In the genomic region with DNA sequence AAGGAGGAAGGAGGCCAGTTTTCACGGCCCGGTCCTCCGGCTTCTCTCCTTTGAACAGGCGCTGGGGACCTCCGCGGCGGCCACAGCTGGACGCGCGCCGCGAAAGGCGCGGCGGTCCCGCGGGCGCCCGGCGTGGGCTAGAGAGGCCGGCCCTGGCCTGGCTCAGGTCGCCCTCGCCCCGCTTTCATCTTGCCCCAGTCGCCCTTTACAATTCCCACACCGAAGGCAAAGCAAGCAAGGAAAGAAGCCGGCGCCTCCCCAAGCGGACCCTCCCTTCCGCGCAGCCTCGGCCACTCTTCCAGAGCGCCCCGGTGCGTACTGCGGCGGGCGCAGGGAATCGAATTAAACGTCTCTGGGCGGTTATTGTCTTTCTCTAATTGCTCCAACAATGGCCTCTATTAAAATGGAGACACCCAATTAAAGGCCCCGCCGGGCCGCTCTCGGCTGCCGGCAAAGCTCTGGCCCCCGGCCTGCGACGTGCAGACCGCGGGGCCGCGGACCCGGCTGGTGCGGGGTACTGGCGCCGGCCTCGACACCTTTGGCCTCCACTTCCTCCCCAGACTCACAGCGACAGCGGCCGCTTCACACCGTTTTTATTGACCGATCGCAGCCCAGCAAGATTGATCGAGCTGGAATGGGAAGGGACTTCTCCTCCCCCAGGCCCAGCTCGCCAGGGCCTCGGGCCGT, we compare ENCODE assay signal across 8 cellular contexts. TPM values are rescaled to one million over a fixed set of nuclear protein-coding genes. Genes with fewer than 3 reads are reported as not detected.
DNase-seq lines count a peak whose midpoint lies in the region; ATAC-seq and TF ChIP-seq lines count a peak whose summit lies in the region.

No MANE protein-coding gene starts in this region.

- H3K4me1 Mint-ChIP-seq in naive thymus-derived CD4-positive, alpha-beta T cell, result peaks cover 34 to 61% (median 55%) of the 10 kb centered on the region in 7 donors

- no peak overlapping the region for H3K9ac ChIP-seq in HUES48 (ENCODE audit: low read depth, low read length)

- H3K27me3 Mint-ChIP-seq in naive thymus-derived CD4-positive, alpha-beta T cell, result peaks cover 57 to 67% (median 57%) of the 10 kb centered on the region in 5 donors

- peaks cover 0 to 4% (median 0%) of the 10 kb centered on the region in 11 donors for H3K9me3 Mint-ChIP-seq in naive thymus-derived CD4-positive, alpha-beta T cell

- H3K27ac ChIP-seq in HUES48 (ENCODE audit: low read depth, low read length) (peak overlapping the region; percentile 76), dorsolateral prefrontal cortex (no peak overlapping the region)
- H3K27ac ChIP-seq in naive thymus-derived CD4-positive, alpha-beta T cell (ENCODE audit: low read depth, low read length), result no peak overlapping the region

- no peak for TF ChIP-seq CTCF in AG09309 (IDR thresholded peaks at IDR 0.05; ENCODE audit: control insufficient read depth, insufficient read depth, low read depth, low read length, missing control alignments)
- no peak for TF ChIP-seq CTCF in dorsolateral prefrontal cortex (IDR thresholded peaks at IDR 0.05 in 54 of 56, conservative IDR thresholded peaks at IDR 0.05 in 2 of 56; ENCODE audit: low read depth in 1 of 56, partially characterized antibody in 56 of 56)

- POLR2A ChIA-PET in naive thymus-derived CD4-positive, alpha-beta T cell (lab: Charles Lee), result interaction anchor here (0.8 to 2.7 kb wide), 2 partner anchors 10 to 11 kb away, joined by 4 to 11 read pairs; no protein-coding TSS in a partner anchor

- H3K27ac Mint-ChIP-seq in naive thymus-derived CD4-positive, alpha-beta T cell, result peak overlapping the region in 1 of 9 donors; percentile 29

- ATAC-seq in naive thymus-derived CD4-positive, alpha-beta T cell, result no peak
- ATAC-seq in HG03521 (IDR thresholded peaks at IDR 0.05; ENCODE audit: unreplicated experiment), result no peak
- ATAC-seq in HG03439 (IDR thresholded peaks at IDR 0.05; ENCODE audit: unreplicated experiment), result no peak

- intact Hi-C loops in dorsolateral prefrontal cortex (cut with DNase I), result no loop called here
- intact Hi-C loops in naive thymus-derived CD4-positive, alpha-beta T cell (cut with micrococcal nuclease), result loop anchor here (1.0 to 10.0 kb wide), 10 partner anchors 9 to 1252 kb away; a partner anchor contains a TSS

- no peaks in the 10 kb centered on the region for H3K9me3 ChIP-seq in HUES48 (ENCODE audit: control insufficient read depth, insufficient read depth, low read length)
- no peaks in the 10 kb centered on the region for H3K9me3 ChIP-seq in naive thymus-derived CD4-positive, alpha-beta T cell (ENCODE audit: control insufficient read depth in 2 of 3, low read length in 3 of 3)

- DNase-seq in AG09309 (ENCODE audit: low read depth), result no peak
- DNase-seq in dorsolateral prefrontal cortex, result no peak
- peak in 5 of 9 donors; percentile 8 to 53 (median 14) for DNase-seq in naive thymus-derived CD4-positive, alpha-beta T cell
- DNase-seq in HuH-7 (ENCODE audit: low spot score), result no peak
- no peak for DNase-seq in SIG-M5 treated with dmso at 0.1 percent for 504 hours (lab: John Stamatoyannopoulos, UW; ENCODE audit: unreplicated experiment)

- CTCF ChIA-PET in naive thymus-derived CD4-positive, alpha-beta T cell (lab: Charles Lee), result no interaction called here

- H3K27me3 ChIP-seq in HUES48 (ENCODE audit: control insufficient read depth, insufficient read depth, low read length) (peaks cover 98% of the 10 kb centered on the region), dorsolateral prefrontal cortex (peaks cover 46 to 100% (median 99%) of the 10 kb centered on the region in 45 donors)
- H3K27me3 ChIP-seq in naive thymus-derived CD4-positive, alpha-beta T cell (ENCODE audit: control insufficient read depth in 2 of 2, insufficient read depth in 2 of 2, low read length in 2 of 2), result peaks cover 37 to 69% of the 10 kb centered on the region in 2 donors

- peaks cover 52% of the 10 kb centered on the region for H3K4me1 ChIP-seq in HUES48 (ENCODE audit: control insufficient read depth, insufficient read depth, low read length)
- H3K4me1 ChIP-seq in naive thymus-derived CD4-positive, alpha-beta T cell (ENCODE audit: control insufficient read depth in 2 of 2, insufficient read depth in 2 of 2, low read length in 2 of 2), result peaks cover 50 to 64% of the 10 kb centered on the region in 2 donors

- H3K36me3 ChIP-seq in HUES48 (ENCODE audit: control insufficient read depth, insufficient read depth, low read length), result no peaks in the 10 kb centered on the region
- no peaks in the 10 kb centered on the region for H3K36me3 ChIP-seq in naive thymus-derived CD4-positive, alpha-beta T cell (ENCODE audit: control insufficient read depth in 2 of 3, insufficient read depth in 3 of 3, low read length in 3 of 3)

- peak overlapping the region in 9 of 10 donors; percentile 33 to 97 (median 74) for H3K4me3 Mint-ChIP-seq in naive thymus-derived CD4-positive, alpha-beta T cell

- H3K36me3 Mint-ChIP-seq in naive thymus-derived CD4-positive, alpha-beta T cell, result peaks cover 0 to 4% (median 0%) of the 10 kb centered on the region in 5 donors

- peak overlapping the region; percentile 33 for H3K4me3 ChIP-seq in AG09309 (ENCODE audit: control insufficient read depth, low read depth, low read length)
- H3K4me3 ChIP-seq in HUES48 (ENCODE audit: low read depth, low read length), result peak overlapping the region; percentile 56
- H3K4me3 ChIP-seq in dorsolateral prefrontal cortex, result peak overlapping the region in 55 of 59 donors; percentile 3 to 64 (median 35)
- peak overlapping the region; percentile 38 for H3K4me3 ChIP-seq in naive thymus-derived CD4-positive, alpha-beta T cell (ENCODE audit: low read length)

RNA-seq across cellular contexts. Expression of a gene that starts 4.5 kb away (rescaled TPM):
- total RNA-seq in dorsolateral prefrontal cortex, result under 1 TPM in 8 of 120 experiments, not detected in 112; 0.17 to 0.72 (median 0.28) TPM
- 10 to 100 TPM; 31.2 to 60.1 (median 38.6) TPM for total RNA-seq in naive thymus-derived CD4-positive, alpha-beta T cell
- 10 to 100 TPM; 24.0 to 30.9 TPM for polyA plus RNA-seq in naive thymus-derived CD4-positive, alpha-beta T cell

Comparison
In these comparisons a context has a peak if more than half of its experiments do, and no peak if none do; other contexts are left out.
1. DNase-seq: peak in naive thymus-derived CD4-positive, alpha-beta T cell (5 of 9); none in AG09309 (single experiment), dorsolateral prefrontal cortex (0 of 10), HuH-7 (single experiment) and SIG-M5 treated with dmso at 0.1 percent for 504 hours (single experiment).
2. RNA of a gene that starts 4.5 kb away (total RNA-seq): 31.2 to 60.1 TPM in naive thymus-derived CD4-positive, alpha-beta T cell; 0.17 to 0.72 TPM in dorsolateral prefrontal cortex; every median in the first group is over 10 times any median in the second.
3. intact Hi-C loops: an anchor here in naive thymus-derived CD4-positive, alpha-beta T cell (1.0 to 10.0 kb wide); none called in dorsolateral prefrontal cortex.
4. Peak in every context shown above with its lines, with median percentiles within 50 percentile points of each other: H3K4me3 ChIP-seq.